ENCODE assay signal across 8 cellular contexts in the genomic region with DNA sequence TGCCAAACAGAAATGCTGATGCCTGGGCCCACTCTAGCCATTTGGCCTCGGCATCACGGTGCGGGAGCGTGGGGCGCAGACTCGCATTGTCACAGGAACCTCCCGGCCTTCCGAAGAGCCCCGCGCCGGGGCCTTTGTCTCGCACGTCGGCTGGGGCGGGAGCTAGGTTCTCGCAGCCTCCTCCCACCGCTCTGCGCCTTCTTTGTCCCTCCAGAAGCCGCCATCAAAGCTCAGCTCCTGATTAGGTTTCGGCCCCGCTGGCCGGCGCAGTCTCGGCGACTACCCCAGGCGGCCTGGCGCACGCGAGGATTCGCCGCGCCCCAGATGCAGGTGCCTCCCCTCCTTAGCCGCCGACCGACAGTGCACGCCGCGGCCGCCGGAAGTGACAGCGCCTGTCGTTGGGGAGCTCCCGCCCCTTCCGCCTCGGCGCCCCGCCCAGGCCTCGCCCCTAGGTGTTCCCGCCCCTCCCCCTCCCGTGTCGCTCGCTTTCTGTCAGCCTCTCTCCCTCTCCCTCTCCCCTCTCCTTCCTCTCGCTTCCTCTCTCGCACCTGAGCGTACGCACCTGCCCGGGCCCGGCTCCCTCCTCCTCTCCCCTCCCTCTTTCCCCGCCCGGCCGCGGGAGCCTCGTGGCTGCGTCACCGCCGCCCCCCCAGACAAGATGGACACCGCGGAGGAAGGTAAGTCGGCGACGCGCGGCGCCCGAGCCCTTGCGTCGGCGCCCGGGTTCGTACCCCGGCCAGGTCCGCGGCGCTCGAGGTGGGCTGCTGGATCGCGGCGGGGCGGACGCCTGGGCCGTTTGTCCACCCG. TPM values are rescaled to one million over a fixed set of nuclear protein-coding genes. Genes with fewer than 3 reads are reported as not detected.
DNase-seq lines count a peak whose midpoint lies in the region; ATAC-seq lines count a peak whose summit lies in the region.

A gene with protein sequence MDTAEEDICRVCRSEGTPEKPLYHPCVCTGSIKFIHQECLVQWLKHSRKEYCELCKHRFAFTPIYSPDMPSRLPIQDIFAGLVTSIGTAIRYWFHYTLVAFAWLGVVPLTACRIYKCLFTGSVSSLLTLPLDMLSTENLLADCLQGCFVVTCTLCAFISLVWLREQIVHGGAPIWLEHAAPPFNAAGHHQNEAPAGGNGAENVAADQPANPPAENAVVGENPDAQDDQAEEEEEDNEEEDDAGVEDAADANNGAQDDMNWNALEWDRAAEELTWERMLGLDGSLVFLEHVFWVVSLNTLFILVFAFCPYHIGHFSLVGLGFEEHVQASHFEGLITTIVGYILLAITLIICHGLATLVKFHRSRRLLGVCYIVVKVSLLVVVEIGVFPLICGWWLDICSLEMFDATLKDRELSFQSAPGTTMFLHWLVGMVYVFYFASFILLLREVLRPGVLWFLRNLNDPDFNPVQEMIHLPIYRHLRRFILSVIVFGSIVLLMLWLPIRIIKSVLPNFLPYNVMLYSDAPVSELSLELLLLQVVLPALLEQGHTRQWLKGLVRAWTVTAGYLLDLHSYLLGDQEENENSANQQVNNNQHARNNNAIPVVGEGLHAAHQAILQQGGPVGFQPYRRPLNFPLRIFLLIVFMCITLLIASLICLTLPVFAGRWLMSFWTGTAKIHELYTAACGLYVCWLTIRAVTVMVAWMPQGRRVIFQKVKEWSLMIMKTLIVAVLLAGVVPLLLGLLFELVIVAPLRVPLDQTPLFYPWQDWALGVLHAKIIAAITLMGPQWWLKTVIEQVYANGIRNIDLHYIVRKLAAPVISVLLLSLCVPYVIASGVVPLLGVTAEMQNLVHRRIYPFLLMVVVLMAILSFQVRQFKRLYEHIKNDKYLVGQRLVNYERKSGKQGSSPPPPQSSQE (plus strand): TSS at position 455 of the 807 bp plus-strand sequence. CDS start 204 bp downstream, at position 659.

- H3K4me1 ChIP-seq in CD8-positive, alpha-beta memory T cell (ENCODE audit: insufficient read depth, low read length), result peaks cover 27% of the 10 kb centered on the region

- peak within 1 kb of the TSS; percentile 91 for H3K27ac ChIP-seq in CD8-positive, alpha-beta memory T cell (ENCODE audit: low read depth, low read length)

- peak; percentile 93 to 97 (median 94) for DNase-seq in CD8-positive, alpha-beta memory T cell
- DNase-seq in HT1080 (ENCODE audit: low read depth) (peak; percentile 93), NOMO-1 (lab: John Stamatoyannopoulos, UW; ENCODE audit: unreplicated experiment in 2 of 2) (peak; percentile 93 to 98), memory B cell (ENCODE audit: low spot score in 2 of 2) (peak; percentile 90 to 94)
- peak; percentile 89 to 90 for DNase-seq in activated CD8-positive, alpha-beta memory T cell treated with anti-CD3 and anti-CD28 coated beads for 4 hours (ENCODE audit: low read depth in 2 of 2)
- DNase-seq in effector memory CD8-positive, alpha-beta T cell, result peak; percentile 92 to 94 (median 93)
- peak; percentile 93 for DNase-seq in stimulated activated CD8-positive, alpha-beta memory T cell treated with anti-CD3 and anti-CD28 coated beads, Interleukin-12 subunit alpha, Interleukin-12 subunit beta, amount 100 ng/mL, for 1 hour (ENCODE audit: low read depth)

- no peaks in the 10 kb centered on the region for H3K9me3 ChIP-seq in CD8-positive, alpha-beta memory T cell (ENCODE audit: low read length)

- POLR2A ChIA-PET in CD8-positive, alpha-beta memory T cell (lab: Charles Lee), result interaction anchor here (0.6 to 1.6 kb wide), 10 partner anchors 14 to 786 kb away, joined by 3 to 17 read pairs (median 3); partner anchors contain the start of genes ANKRD33B, ATPSCKMT, CCT5 and DAP

- H3K4me1 Mint-ChIP-seq in CD8-positive, alpha-beta memory T cell, result peaks cover 39 to 53% (median 51%) of the 10 kb centered on the region in 3 donors
- peaks cover 20 to 36% of the 10 kb centered on the region in 2 donors for H3K4me1 Mint-ChIP-seq in effector memory CD8-positive, alpha-beta T cell (ENCODE audit: low read depth in 2 of 2)
- peaks cover 22% of the 10 kb centered on the region for H3K4me1 Mint-ChIP-seq in memory B cell

- no peaks in the 10 kb centered on the region for H3K27me3 Mint-ChIP-seq in CD8-positive, alpha-beta memory T cell
- H3K27me3 Mint-ChIP-seq in effector memory CD8-positive, alpha-beta T cell, result no peaks in the 10 kb centered on the region
- H3K27me3 Mint-ChIP-seq in memory B cell, result no peaks in the 10 kb centered on the region

- peak within 1 kb of the TSS; percentile 94 for H3K4me3 ChIP-seq in CD8-positive, alpha-beta memory T cell (ENCODE audit: low read length)

- peak within 1 kb of the TSS; percentile 97 to 100 (median 99) for H3K27ac Mint-ChIP-seq in CD8-positive, alpha-beta memory T cell
- H3K27ac Mint-ChIP-seq in effector memory CD8-positive, alpha-beta T cell, result peak within 1 kb of the TSS; percentile 98 to 99
- peak within 1 kb of the TSS; percentile 99 for H3K27ac Mint-ChIP-seq in memory B cell

- H3K36me3 ChIP-seq in CD8-positive, alpha-beta memory T cell (ENCODE audit: insufficient read depth, low read length), result no peaks in the 10 kb centered on the region

- H3K36me3 Mint-ChIP-seq in CD8-positive, alpha-beta memory T cell, result peaks cover 0 to 12% (median 0%) of the 10 kb centered on the region in 3 donors
- H3K36me3 Mint-ChIP-seq in effector memory CD8-positive, alpha-beta T cell (ENCODE audit: insufficient read depth), result peaks cover 23% of the 10 kb centered on the region
- H3K36me3 Mint-ChIP-seq in memory B cell, result no peaks in the 10 kb centered on the region

- CTCF ChIA-PET in CD8-positive, alpha-beta memory T cell (lab: Charles Lee), result interaction anchor here (0.9 to 1.3 kb wide), 4 partner anchors 10 to 274 kb away, joined by 3 to 6 read pairs (median 3); no protein-coding TSS in a partner anchor

- H3K9me3 Mint-ChIP-seq in CD8-positive, alpha-beta memory T cell, result no peaks in the 10 kb centered on the region
- no peaks in the 10 kb centered on the region for H3K9me3 Mint-ChIP-seq in effector memory CD8-positive, alpha-beta T cell
- H3K9me3 Mint-ChIP-seq in memory B cell, result no peaks in the 10 kb centered on the region

- H3K27me3 ChIP-seq in CD8-positive, alpha-beta memory T cell (ENCODE audit: insufficient read depth, low read length, poor library complexity, severe bottlenecking), result no peaks in the 10 kb centered on the region

- H3K4me3 Mint-ChIP-seq in CD8-positive, alpha-beta memory T cell, result peak within 1 kb of the TSS; percentile 97 to 100 (median 99)
- H3K4me3 Mint-ChIP-seq in effector memory CD8-positive, alpha-beta T cell, result peak within 1 kb of the TSS; percentile 99
- H3K4me3 Mint-ChIP-seq in memory B cell, result peak within 1 kb of the TSS; percentile 100

- ATAC-seq in GM21360 (IDR thresholded peaks at IDR 0.05; ENCODE audit: unreplicated experiment), result peak; percentile 84
- ATAC-seq in effector memory CD8-positive, alpha-beta T cell (replicated peaks), result peak; percentile 84
- ATAC-seq in memory B cell (ENCODE audit: low read depth), result peak; percentile 80

RNA-seq across cellular contexts. Expression of the gene that starts here (rescaled TPM):
- 100 to 1,000 TPM; 103 to 110 TPM for total RNA-seq in CD8-positive, alpha-beta memory T cell
- polyA plus RNA-seq in CD8-positive, alpha-beta memory T cell, result 54.2 TPM
- total RNA-seq in HT1080 (2014; rRNA removed; shearing (Covaris generic)), result 48.5 and 77.6 TPM in 2 replicates
- polyA plus RNA-seq in HT1080 (2015; cell fraction: cytosol; rRNA removed), result 50.4 and 62.4 TPM in 2 replicates
- 344 and 372 TPM in 2 replicates for polyA plus RNA-seq in HT1080 (2015; cell fraction: nucleus; rRNA removed)

Comparison
In these comparisons a context has a peak if more than half of its experiments do, and no peak if none do; other contexts are left out.
1. Peak in every context shown above with its lines: DNase-seq, ATAC-seq, H3K4me3 ChIP-seq and H3K27ac ChIP-seq.